ENCODE assay signal across 11 cellular contexts in genomic region chr11:117861151-117862018, GRCh38. TPM values are rescaled to one million over a fixed set of nuclear protein-coding genes. Genes with fewer than 3 reads are reported as not detected.
DNase-seq lines count a peak whose midpoint lies in the region; ATAC-seq, FAIRE-seq and TF ChIP-seq lines count a peak whose summit lies in the region.
"Had no signal": no experiment of that assay in that cellular context is flagged by ENCODE, and none has a peak within 500 bp of the region (broad histone marks: within the 10 kb centered on the region; RNA-seq: fewer than 3 reads in every experiment).

No MANE protein-coding gene starts in this region.

- no peaks in the 10 kb centered on the region for H3K4me1 ChIP-seq in astrocyte (ENCODE audit: insufficient read depth, low read length)
- peaks cover 4 to 21% of the 10 kb centered on the region in 2 donors for H3K4me1 ChIP-seq in lung (ENCODE audit: control insufficient read depth in 2 of 2, insufficient read depth in 2 of 2, low read length in 2 of 2)

- peak overlapping the region; percentile 11 for H2AFZ ChIP-seq in astrocyte (ENCODE audit: low read depth, low read length)

- H3K79me2 ChIP-seq in astrocyte (ENCODE audit: insufficient read depth, low read length) = no peaks in the 10 kb centered on the region

- DNase-seq in DMS 273 treated with DMSO at 0.1 percent for 48 hours (lab: John Stamatoyannopoulos, UW) (peak; percentile 63), NCI-H2107 (lab: John Stamatoyannopoulos, UW) (peak; percentile 84), astrocyte (ENCODE audit: low read depth) (no peak), lung (ENCODE audit: low spot score) (no peak), germinal center (ENCODE audit: low spot score) (no peak)

- no peak overlapping the region for H3K9ac ChIP-seq in astrocyte (ENCODE audit: low read length)

- no peak overlapping the region for H3K4me3 ChIP-seq in astrocyte (ENCODE audit: insufficient read depth, low read depth, low read length)
- H3K4me3 ChIP-seq in lung = no peak overlapping the region

- no peak overlapping the region for H3K4me3 Mint-ChIP-seq in astrocyte (ENCODE audit: unreplicated experiment)
- H3K4me3 Mint-ChIP-seq: CD8-positive, alpha-beta T cell; central memory CD8-positive, alpha-beta T cell had no signal

- H3K4me1 Mint-ChIP-seq in astrocyte (ENCODE audit: low read depth, unreplicated experiment) = peaks cover 1% of the 10 kb centered on the region
- H3K4me1 Mint-ChIP-seq: central memory CD8-positive, alpha-beta T cell had no signal

- ATAC-seq in lung (ENCODE audit: insufficient read depth, low FRiP score) (peak; percentile 27), HG02763 (IDR thresholded peaks at IDR 0.05; ENCODE audit: unreplicated experiment) (no peak), GM18861 (IDR thresholded peaks at IDR 0.05; ENCODE audit: unreplicated experiment) (no peak), GM18858 (IDR thresholded peaks at IDR 0.05; ENCODE audit: unreplicated experiment) (no peak)
- ATAC-seq: CD8-positive, alpha-beta T cell had no signal

- no peak overlapping the region for H3K27ac Mint-ChIP-seq in astrocyte (ENCODE audit: unreplicated experiment)
- H3K27ac Mint-ChIP-seq: CD8-positive, alpha-beta T cell had no signal

- H3K27me3 Mint-ChIP-seq in astrocyte (ENCODE audit: low read depth, unreplicated experiment) = peaks cover 16% of the 10 kb centered on the region

- TF ChIP-seq CTCF in astrocyte (IDR thresholded peaks at IDR 0.05; ENCODE audit: insufficient read depth, low read depth, low read length) = no peak
- no peak for TF ChIP-seq CTCF in lung (IDR thresholded peaks at IDR 0.05; ENCODE audit: control extremely low read depth, extremely low read depth)

- H3K9me3 Mint-ChIP-seq in astrocyte (ENCODE audit: unreplicated experiment) = no peaks in the 10 kb centered on the region
- H3K9me3 Mint-ChIP-seq: CD8-positive, alpha-beta T cell; central memory CD8-positive, alpha-beta T cell had no signal

- no peak for FAIRE-seq in astrocyte (lab: Jason Lieb, UNC)

- no peak overlapping the region for H3K4me2 ChIP-seq in astrocyte (ENCODE audit: low read length)

- no peak overlapping the region for H3K27ac ChIP-seq in astrocyte (ENCODE audit: low read depth, low read length)
- H3K27ac ChIP-seq in lung (ENCODE audit: low read depth in 1 of 2, low read length in 1 of 2) = peak overlapping the region; percentile 64 to 92

- WGBS in lung, 2 donors = 37 to 49% methylated on average over 13 of the region's 13 CpGs

- no peaks in the 10 kb centered on the region for H3K36me3 ChIP-seq in astrocyte (ENCODE audit: insufficient read depth, low read length)
- no peaks in the 10 kb centered on the region for H3K36me3 ChIP-seq in lung (ENCODE audit: control insufficient read depth in 2 of 2, insufficient read depth in 2 of 2, low read length in 2 of 2)

- H3K36me3 Mint-ChIP-seq in astrocyte (ENCODE audit: low read depth, unreplicated experiment) = no peaks in the 10 kb centered on the region
- H3K36me3 Mint-ChIP-seq: CD8-positive, alpha-beta T cell had no signal

- H3K9me3 ChIP-seq in astrocyte (ENCODE audit: insufficient read depth, low read depth, low read length) = no peaks in the 10 kb centered on the region
- no peaks in the 10 kb centered on the region for H3K9me3 ChIP-seq in lung (ENCODE audit: control insufficient read depth in 2 of 2, insufficient read depth in 1 of 2, low read length in 1 of 2)

- H4K20me1 ChIP-seq in astrocyte (ENCODE audit: insufficient read depth, low read length) = no peaks in the 10 kb centered on the region

- H3K27me3 ChIP-seq in astrocyte (ENCODE audit: insufficient read depth, low read length) (no peaks in the 10 kb centered on the region), lung (ENCODE audit: control insufficient read depth, insufficient read depth) (no peaks in the 10 kb centered on the region)

RNA-seq across cellular contexts. Expression of gene FXYD6, which starts 15.1 kb away (rescaled TPM):
- total RNA-seq in astrocyte (8.1 and 10.5 TPM in 2 replicates), lung (10 to 100 TPM; 45.7 to 70.0 TPM)
- polyA plus RNA-seq in lung = 10 to 100 TPM; 37.0 to 42.0 TPM
- total RNA-seq: CD8-positive, alpha-beta T cell had no signal

RNA-seq across cellular contexts. Expression of gene FXYD2, which starts 36.8 kb away (rescaled TPM):
- not detected in 2 replicates for total RNA-seq in astrocyte
- 1 to 10 TPM; 2.9 to 6.9 TPM for total RNA-seq in lung
- polyA plus RNA-seq in lung = 1 to 10 TPM; 1.6 to 4.5 TPM
- total RNA-seq: SK-MEL-5 had no signal

Comparison
In these comparisons a context has a peak if more than half of its experiments do, and no peak if none do; other contexts are left out.
1. DNase-seq: peak in DMS 273 treated with DMSO at 0.1 percent for 48 hours (single experiment) and NCI-H2107 (single experiment); none in astrocyte (single experiment), lung (single experiment) and germinal center (single experiment).